ENCODE assay signal across 15 cellular contexts in genomic region chr10:11830836-11831519, GRCh38. TPM values are rescaled to one million over a fixed set of nuclear protein-coding genes. Genes with fewer than 3 reads are reported as not detected.
DNase-seq lines count a peak whose midpoint lies in the region; ATAC-seq, FAIRE-seq and TF ChIP-seq lines count a peak whose summit lies in the region.
"Had no signal": no experiment of that assay in that cellular context is flagged by ENCODE, and none has a peak within 500 bp of the region (broad histone marks: within the 10 kb centered on the region; RNA-seq: fewer than 3 reads in every experiment).

No MANE protein-coding gene starts in this region.

- no peaks in the 10 kb centered on the region for H3K36me3 Mint-ChIP-seq in astrocyte (ENCODE audit: low read depth, unreplicated experiment)

- H3K4me3 ChIP-seq in astrocyte (ENCODE audit: insufficient read depth, low read depth, low read length): no peak overlapping the region
- no peak overlapping the region for H3K4me3 ChIP-seq in stomach
- no peak overlapping the region for H3K4me3 ChIP-seq in effector memory CD4-positive, alpha-beta T cell (ENCODE audit: insufficient read depth, low read depth, low read length, poor library complexity, severe bottlenecking)
- H3K4me3 ChIP-seq in uterus: no peak overlapping the region
- H3K4me3 ChIP-seq: thoracic aorta had no signal

- DNase-seq in HuH-7.5 (ENCODE audit: low spot score) (peak; percentile 35), astrocyte (ENCODE audit: low read depth) (peak; percentile 43), left colon (no peak), stomach (peak; percentile 63), DMS114 treated with DMSO at 0.1 percent for 48 hours (lab: John Stamatoyannopoulos, UW; ENCODE audit: unreplicated experiment) (no peak), uterus (no peak)
- DNase-seq in effector memory CD4-positive, alpha-beta T cell: no peak
- DNase-seq: brain microvascular endothelial cell; effector CD4-positive, alpha-beta T cell; NCI-H1092 treated with DMSO at 0.1 percent for 48 hours had no signal

- no peak overlapping the region for H3K4me2 ChIP-seq in astrocyte (ENCODE audit: low read length)

- TF ChIP-seq CTCF in astrocyte (IDR thresholded peaks at IDR 0.05; ENCODE audit: insufficient read depth, low read depth, low read length) (no peak), stomach (IDR thresholded peaks at IDR 0.05) (no peak), uterus (IDR thresholded peaks at IDR 0.05) (no peak)

- WGBS in stomach, 5 donors: 25 to 57% (median 37%) methylated on average over 4 of the region's 4 CpGs

- no peak for TF ChIP-seq POLR2A in stomach (IDR thresholded peaks at IDR 0.05)
- TF ChIP-seq POLR2A in uterus (IDR thresholded peaks at IDR 0.05): no peak

- peaks cover 7% of the 10 kb centered on the region for H4K20me1 ChIP-seq in astrocyte (ENCODE audit: insufficient read depth, low read length)

- H3K27ac ChIP-seq in astrocyte (ENCODE audit: low read depth, low read length): no peak overlapping the region
- H3K27ac ChIP-seq in stomach: peak overlapping the region; percentile 71 to 86 (median 73)
- H3K27ac ChIP-seq in effector memory CD4-positive, alpha-beta T cell (ENCODE audit: insufficient read depth, low read length, poor library complexity, severe bottlenecking): no peak overlapping the region
- no peak overlapping the region for H3K27ac ChIP-seq in uterus
- H3K27ac ChIP-seq: brain microvascular endothelial cell, thoracic aorta had no signal

- H3K4me1 ChIP-seq in astrocyte (ENCODE audit: insufficient read depth, low read length) (no peaks in the 10 kb centered on the region), stomach (peaks cover 0 to 59% (median 40%) of the 10 kb centered on the region in 4 donors), uterus (no peaks in the 10 kb centered on the region)
- no peaks in the 10 kb centered on the region for H3K4me1 ChIP-seq in effector memory CD4-positive, alpha-beta T cell (ENCODE audit: control insufficient read depth, insufficient read depth, low read length, poor library complexity, severe bottlenecking)

- H3K9ac ChIP-seq in astrocyte (ENCODE audit: low read length): no peak overlapping the region

- ATAC-seq in left colon: peak; percentile 33
- ATAC-seq: SK-N-SH treated with all-trans-retinoic acid at 6 μM for 48 hours had no signal

- peaks cover 12% of the 10 kb centered on the region for H3K79me2 ChIP-seq in astrocyte (ENCODE audit: insufficient read depth, low read length)

- intact Hi-C loops in left colon (cut with DNase I, micrococcal nuclease): no loop called here
- intact Hi-C loops in stomach (cut with DNase I; ENCODE audit: low total_unique reads): no loop called here
- intact Hi-C loops in uterus (cut with DNase I; ENCODE audit: low total_unique reads): no loop called here

- H3K9me3 ChIP-seq in astrocyte (ENCODE audit: insufficient read depth, low read depth, low read length): no peaks in the 10 kb centered on the region
- H3K9me3 ChIP-seq in stomach: no peaks in the 10 kb centered on the region
- no peaks in the 10 kb centered on the region for H3K9me3 ChIP-seq in effector memory CD4-positive, alpha-beta T cell (ENCODE audit: control insufficient read depth, low read length)
- H3K9me3 ChIP-seq in uterus: no peaks in the 10 kb centered on the region
- H3K9me3 ChIP-seq: thoracic aorta had no signal

- H3K36me3 ChIP-seq in astrocyte (ENCODE audit: insufficient read depth, low read length) (no peaks in the 10 kb centered on the region), stomach (no peaks in the 10 kb centered on the region), uterus (no peaks in the 10 kb centered on the region)
- H3K36me3 ChIP-seq in effector memory CD4-positive, alpha-beta T cell (ENCODE audit: control insufficient read depth, insufficient read depth, low read length): no peaks in the 10 kb centered on the region
- H3K36me3 ChIP-seq: brain microvascular endothelial cell, thoracic aorta had no signal

- H3K4me1 Mint-ChIP-seq in astrocyte (ENCODE audit: low read depth, unreplicated experiment): peaks cover 10% of the 10 kb centered on the region

- no peak for TF ChIP-seq EP300 in stomach (IDR thresholded peaks at IDR 0.05)

- H3K9me3 Mint-ChIP-seq in astrocyte (ENCODE audit: unreplicated experiment): no peaks in the 10 kb centered on the region

- H2AFZ ChIP-seq in astrocyte (ENCODE audit: low read depth, low read length): no peak overlapping the region

- FAIRE-seq in astrocyte (lab: Jason Lieb, UNC): no peak
- FAIRE-seq: frontal cortex, G401.6 had no signal

- peak overlapping the region; percentile 35 for H3K27ac Mint-ChIP-seq in astrocyte (ENCODE audit: unreplicated experiment)
- H3K27ac Mint-ChIP-seq: CD14-positive monocyte had no signal

- H3K27me3 ChIP-seq in astrocyte (ENCODE audit: insufficient read depth, low read length): no peaks in the 10 kb centered on the region
- no peaks in the 10 kb centered on the region for H3K27me3 ChIP-seq in stomach
- no peaks in the 10 kb centered on the region for H3K27me3 ChIP-seq in effector memory CD4-positive, alpha-beta T cell (replicated peaks; ENCODE audit: control insufficient read depth, insufficient read depth, low read length, poor library complexity, severe bottlenecking)
- no peaks in the 10 kb centered on the region for H3K27me3 ChIP-seq in uterus
- H3K27me3 ChIP-seq: brain microvascular endothelial cell had no signal

- H3K4me3 Mint-ChIP-seq in astrocyte (ENCODE audit: unreplicated experiment): no peak overlapping the region
- H3K4me3 Mint-ChIP-seq: CD14-positive monocyte had no signal

- no peaks in the 10 kb centered on the region for H3K27me3 Mint-ChIP-seq in astrocyte (ENCODE audit: low read depth, unreplicated experiment)

RNA-seq across cellular contexts. Expression of gene PROSER2, which starts 7.8 kb away (rescaled TPM):
- total RNA-seq in astrocyte: 10.3 and 12.1 TPM in 2 replicates
- total RNA-seq in left colon: 10 to 100 TPM; 10.3 to 11.3 TPM
- total RNA-seq in stomach: 10 to 100 TPM in 2 of 5 donors, 1 to 10 TPM in 2, not detected in 1; 1.3 to 16.2 (median 9.5) TPM
- 10 to 100 TPM in 1 of 3 donors, 1 to 10 TPM in 2; 5.2 to 13.4 (median 5.7) TPM for polyA plus RNA-seq in stomach
- 10 to 100 TPM in 1 of 4 donors, 1 to 10 TPM in 3; 2.1 to 25.6 (median 6.5) TPM for total RNA-seq in uterus

Comparison
In these comparisons a context has a peak if more than half of its experiments do, and no peak if none do; other contexts are left out.
1. DNase-seq: peak in HuH-7.5 (single experiment), astrocyte (single experiment) and stomach (single experiment); none in left colon (0 of 2), effector memory CD4-positive, alpha-beta T cell (0 of 3), DMS114 treated with DMSO at 0.1 percent for 48 hours (single experiment) and uterus (0 of 2).
2. H3K27ac ChIP-seq: peak in stomach (5 of 5); none in astrocyte (single experiment), effector memory CD4-positive, alpha-beta T cell (single experiment) and uterus (0 of 2).